In genomic region chr1:37995773-37996379, GRCh38 we compare ENCODE assay signal across 8 cellular contexts. TPM values are rescaled to one million over a fixed set of nuclear protein-coding genes. Genes with fewer than 3 reads are reported as not detected.
A peak's percentile ranks its signal among the peaks of the same experiment; 100 is the strongest.
DNase-seq lines count a peak whose midpoint lies in the region; ATAC-seq, FAIRE-seq and TF ChIP-seq lines count a peak whose summit lies in the region.

No MANE protein-coding gene starts in this region.

- H3K4me2 ChIP-seq in K562 (ENCODE audit: insufficient read depth, low read length) = no peak overlapping the region
- H3K4me2 ChIP-seq in smooth muscle cell = peak overlapping the region; percentile 82

- H3K9me3 ChIP-seq in CD4-positive, alpha-beta T cell (ENCODE audit: control insufficient read depth, low read length) = no peaks in the 10 kb centered on the region
- H3K9me3 ChIP-seq in K562 (replicated peaks; ENCODE audit: control insufficient read depth, insufficient read depth, low read depth, low read length) (no peaks in the 10 kb centered on the region), iPS-20b (ENCODE audit: insufficient read depth, low read depth, low read length) (no peaks in the 10 kb centered on the region), smooth muscle cell (replicated peaks; ENCODE audit: low read depth) (no peaks in the 10 kb centered on the region)

- ATAC-seq in CD4-positive, alpha-beta T cell (ENCODE audit: poor library complexity) = peak; percentile 47
- ATAC-seq in K562 (no peak), HG03354 (IDR thresholded peaks at IDR 0.05; ENCODE audit: poor library complexity, severe bottlenecking, unreplicated experiment) (no peak), HG02981 (IDR thresholded peaks at IDR 0.05; ENCODE audit: unreplicated experiment) (no peak)

- H2AFZ ChIP-seq in K562 (ENCODE audit: low read depth, low read length) (no peak overlapping the region), smooth muscle cell (ENCODE audit: low read depth) (no peak overlapping the region)

- H3K9me1 ChIP-seq in K562 (ENCODE audit: control insufficient read depth, insufficient read depth, low read length) = peaks cover 2% of the 10 kb centered on the region

- 0 out of 2 replicates have a peak, but pooled peaks cover 3% of the 10 kb centered on the region for H4K20me1 ChIP-seq in K562 (replicated peaks; ENCODE audit: control insufficient read depth, insufficient read depth, low read length)
- H4K20me1 ChIP-seq in smooth muscle cell (ENCODE audit: low read depth) = no peaks in the 10 kb centered on the region

- H3K4me1 Mint-ChIP-seq in CD4-positive, alpha-beta T cell (ENCODE audit: low read depth) = peaks cover 24% of the 10 kb centered on the region

- 95% methylated on average over 34 of the region's 46 CpGs for WGBS in K562 (ENCODE audit: insufficient coverage, low coverage, missing lambda C conversion rate)
- WGBS in smooth muscle cell (ENCODE audit: low lambda C conversion rate) = 28% methylated on average over 45 of the region's 46 CpGs

- H3K27ac Mint-ChIP-seq in CD4-positive, alpha-beta T cell = peak overlapping the region; percentile 73

- in situ Hi-C loops in K562 (cut with MboI) = no loop called here

- peaks cover 55% of the 10 kb centered on the region for H3F3A ChIP-seq in smooth muscle cell (ENCODE audit: low read depth)

- intact Hi-C loops in CD4-positive, alpha-beta T cell (cut with DNase I, micrococcal nuclease) = no loop called here
- intact Hi-C loops in K562 (cut with micrococcal nuclease) = no loop called here

- H3K4me3 ChIP-seq in K562 = no peak overlapping the region
- peak overlapping the region; percentile 73 for H3K4me3 ChIP-seq in iPS-20b (ENCODE audit: low read length)
- H3K4me3 ChIP-seq in smooth muscle cell = peak overlapping the region; percentile 44

- POLR2A ChIA-PET in CD4-positive, alpha-beta T cell (lab: Charles Lee) = no interaction called here
- POLR2A ChIA-PET in K562 (lab: Yijun Ruan, JAX) = interaction anchor here (7.5 kb wide), 1 partner anchor 6 kb away, joined by 65 read pairs; no protein-coding TSS in a partner anchor

- no peak for TF ChIP-seq CTCF in CD4-positive, alpha-beta T cell (IDR thresholded peaks at IDR 0.05)
- TF ChIP-seq CTCF in K562 (IDR thresholded peaks at IDR 0.05 in 2 of 3, conservative IDR thresholded peaks at IDR 0.05 in 1 of 3; ENCODE audit: insufficient read depth in 2 of 3, low read depth in 1 of 3, low read length in 3 of 3) = no peak
- TF ChIP-seq CTCF in smooth muscle cell (IDR thresholded peaks at IDR 0.05; ENCODE audit: borderline replicate concordance, insufficient read depth, poor library complexity, severe bottlenecking) = no peak

- H3K9ac ChIP-seq in K562 (ENCODE audit: insufficient read depth in 1 of 2, low read depth in 2 of 2, low read length in 2 of 2) (no peak overlapping the region), iPS-20b (ENCODE audit: low read depth, low read length) (peak overlapping the region; percentile 87; the same call in 1 of the 2 replicates), smooth muscle cell (ENCODE audit: low read depth) (peak overlapping the region; percentile 11)

- no peak for TF ChIP-seq RAD21 in K562 (CRISPR knock-in tag; conservative IDR thresholded peaks at IDR 0.05 in 1 of 2, IDR thresholded peaks at IDR 0.05 in 1 of 2)

- peaks cover 29 to 43% of the 10 kb centered on the region in 2 experiments for H3K4me1 ChIP-seq in K562 (replicated peaks in 1 of 2; ENCODE audit: control insufficient read depth in 2 of 2, insufficient read depth in 2 of 2, low read length in 2 of 2)
- H3K4me1 ChIP-seq in iPS-20b (ENCODE audit: insufficient read depth, low read length) = peaks cover 34% of the 10 kb centered on the region
- H3K4me1 ChIP-seq in smooth muscle cell (ENCODE audit: low read depth) = peaks cover 18% of the 10 kb centered on the region

- no peaks in the 10 kb centered on the region for H3K9me3 Mint-ChIP-seq in CD4-positive, alpha-beta T cell

- no peak for FAIRE-seq in K562 (lab: Jason Lieb, UNC)

- TF ChIP-seq EP300 in K562 (IDR thresholded peaks at IDR 0.05; ENCODE audit: low read length) = no peak

- CTCF ChIA-PET in CD4-positive, alpha-beta T cell (lab: Charles Lee) = no interaction called here
- CTCF ChIA-PET in K562 (lab: Yijun Ruan, JAX; ENCODE audit: low intra/inter-chr PET ratio) = interaction anchor here (0.6 kb wide), 2 partner anchors 135 to 519 kb away, joined by 3 to 5 read pairs; no protein-coding TSS in a partner anchor

- no peak for DNase-seq in CD4-positive, alpha-beta T cell
- DNase-seq in NCI-H1105 (lab: John Stamatoyannopoulos, UW) (peak; percentile 81), K562 (ENCODE audit: extremely low read depth in 1 of 4, low spot score in 3 of 4) (no peak), smooth muscle cell (lab: John Stamatoyannopoulos, UW; ENCODE audit: unreplicated experiment) (no peak), GDM1 (lab: John Stamatoyannopoulos, UW) (no peak)

- peak; percentile 56 for TF ChIP-seq POLR2A in K562 (conservative IDR thresholded peaks at IDR 0.05)

- H3K27ac ChIP-seq in CD4-positive, alpha-beta T cell (ENCODE audit: low read depth, low read length) = peak overlapping the region; percentile 21
- no peak overlapping the region for H3K27ac ChIP-seq in K562 (ENCODE audit: extremely low read depth, low read depth, low read length)
- peak overlapping the region; percentile 95 for H3K27ac ChIP-seq in iPS-20b (ENCODE audit: low read length)
- peak overlapping the region; percentile 99 for H3K27ac ChIP-seq in smooth muscle cell (ENCODE audit: low read depth)

- BruUV-seq in K562 (replicated peaks; lab: Mats Ljungman, UMichigan) = no TSS peak

- H3K79me2 ChIP-seq in K562 (ENCODE audit: control insufficient read depth, insufficient read depth, low read length) (peaks cover 38% of the 10 kb centered on the region), smooth muscle cell (ENCODE audit: low read depth) (peaks cover 19% of the 10 kb centered on the region)

- H3K36me3 ChIP-seq in K562 (ENCODE audit: control insufficient read depth, insufficient read depth, low read length) = peaks cover 58% of the 10 kb centered on the region
- H3K36me3 ChIP-seq in iPS-20b (ENCODE audit: insufficient read depth, low read depth, low read length) = peaks cover 23% of the 10 kb centered on the region
- no peaks in the 10 kb centered on the region for H3K36me3 ChIP-seq in smooth muscle cell (ENCODE audit: low read depth)

- H3K27me3 Mint-ChIP-seq in CD4-positive, alpha-beta T cell = no peaks in the 10 kb centered on the region

- H3K36me3 Mint-ChIP-seq in CD4-positive, alpha-beta T cell (ENCODE audit: low read depth) = no peaks in the 10 kb centered on the region

- H3K27me3 ChIP-seq in CD4-positive, alpha-beta T cell (ENCODE audit: control insufficient read depth, insufficient read depth, low read length) = no peaks in the 10 kb centered on the region
- H3K27me3 ChIP-seq in K562 (ENCODE audit: control insufficient read depth in 2 of 2, insufficient read depth in 2 of 2, low read length in 2 of 2) = no peaks in the 10 kb centered on the region
- H3K27me3 ChIP-seq in iPS-20b (ENCODE audit: insufficient read depth, low read length) = no peaks in the 10 kb centered on the region
- no peaks in the 10 kb centered on the region for H3K27me3 ChIP-seq in smooth muscle cell (ENCODE audit: low read depth)

- H3K4me3 Mint-ChIP-seq in CD4-positive, alpha-beta T cell = peak overlapping the region; percentile 70

RNA-seq across cellular contexts. Expression of gene SF3A3, which starts 6.1 kb away (rescaled TPM):
- 10 to 100 TPM; 40.5 to 42.5 TPM for total RNA-seq in CD4-positive, alpha-beta T cell
- 120 and 207 TPM in 2 replicates for total RNA-seq in K562 (2011; cell fraction: chromatin; rRNA removed; ENCODE audit: low replicate concordance)
- 64.9 and 65.3 TPM in 2 replicates for total RNA-seq in K562 (2011; cell fraction: nucleolus; rRNA removed)
- total RNA-seq in K562 (2011; cell fraction: nucleoplasm; rRNA removed) = 96.5 and 110 TPM in 2 replicates
- total RNA-seq in K562 (2014; rRNA removed) (237 and 305 TPM in 2 replicates), K562 (2014; rRNA removed; fragmentation: Illumina TruSeq; extraction: Trizol) (303 and 319 TPM in 2 replicates), K562 (2015; rRNA removed; fragmentation: Illumina TruSeq; extraction: Trizol) (348 and 384 TPM in 2 replicates), K562 (2021) (177 and 184 TPM in 2 replicates), smooth muscle cell (74.9 and 79.6 TPM in 2 replicates)
- polyA plus RNA-seq in K562 (2011; rRNA removed) (131 and 193 TPM in 2 replicates), K562 (2014; fragmentation: Illumina TruSeq; extraction: Trizol) (305 and 350 TPM in 2 replicates), K562 (2014; fragmentation: Nextera tagmentation; extraction: Ambion mirVana) (100 to 1,000 TPM; 197 to 467 TPM), K562 (2014; rRNA removed) (237 and 245 TPM in 2 replicates), smooth muscle cell (50.8 and 54.0 TPM in 2 replicates)
- 44.6 and 75.3 TPM in 2 replicates for polyA plus RNA-seq in K562 (2011; cell fraction: cytosol; rRNA removed)
- polyA plus RNA-seq in K562 (2011; cell fraction: nucleus; rRNA removed) = 44.8 and 71.7 TPM in 2 replicates
- 105 and 258 TPM in 2 replicates for polyA plus RNA-seq in K562 (2012)
- 201 and 210 TPM in 2 replicates for polyA minus RNA-seq in K562 (2011; rRNA and poly(A)+ RNA removed)
- 101 and 121 TPM in 2 replicates for polyA minus RNA-seq in K562 (2011; cell fraction: cytosol; rRNA and poly(A)+ RNA removed)
- 39.4 and 86.4 TPM in 2 replicates for polyA minus RNA-seq in K562 (2011; cell fraction: nucleus; rRNA and poly(A)+ RNA removed)

RNA-seq across cellular contexts. Expression of gene FHL3, which starts 9.4 kb away (rescaled TPM):
- total RNA-seq in CD4-positive, alpha-beta T cell = 1 to 10 TPM; 3.4 to 3.7 TPM
- total RNA-seq in K562 (2011; cell fraction: chromatin; rRNA removed; ENCODE audit: low replicate concordance) = 89.8 and 202 TPM in 2 replicates
- 99.7 and 116 TPM in 2 replicates for total RNA-seq in K562 (2011; cell fraction: nucleolus; rRNA removed)
- total RNA-seq in K562 (2011; cell fraction: nucleoplasm; rRNA removed) = 98.0 and 139 TPM in 2 replicates
- total RNA-seq in K562 (2014; rRNA removed) = 55.7 and 80.3 TPM in 2 replicates
- total RNA-seq in K562 (2014; rRNA removed; fragmentation: Illumina TruSeq; extraction: Trizol) = 22.6 and 27.7 TPM in 2 replicates
- total RNA-seq in K562 (2015; rRNA removed; fragmentation: Illumina TruSeq; extraction: Trizol) = 34.1 and 35.1 TPM in 2 replicates
- 123 and 144 TPM in 2 replicates for total RNA-seq in K562 (2021)
- 14.8 and 18.9 TPM in 2 replicates for polyA plus RNA-seq in K562 (2011; rRNA removed)
- 31.0 and 53.9 TPM in 2 replicates for polyA plus RNA-seq in K562 (2011; cell fraction: cytosol; rRNA removed)
- polyA plus RNA-seq in K562 (2011; cell fraction: nucleus; rRNA removed) = 58.4 and 84.8 TPM in 2 replicates
- 76.0 and 140 TPM in 2 replicates for polyA plus RNA-seq in K562 (2012)
- 117 and 145 TPM in 2 replicates for polyA plus RNA-seq in K562 (2014; fragmentation: Illumina TruSeq; extraction: Trizol)
- polyA plus RNA-seq in K562 (2014; fragmentation: Nextera tagmentation; extraction: Ambion mirVana) = 1 to 10 TPM; 6.1 to 8.0 TPM
- 56.7 and 61.4 TPM in 2 replicates for polyA plus RNA-seq in K562 (2014; rRNA removed)
- polyA minus RNA-seq in K562 (2011; rRNA and poly(A)+ RNA removed) = 26.4 and 29.9 TPM in 2 replicates
- polyA minus RNA-seq in K562 (2011; cell fraction: cytosol; rRNA and poly(A)+ RNA removed) = 46.4 and 60.9 TPM in 2 replicates
- 41.9 and 46.1 TPM in 2 replicates for polyA minus RNA-seq in K562 (2011; cell fraction: nucleus; rRNA and poly(A)+ RNA removed)
- 29.5 and 32.0 TPM in 2 replicates for total RNA-seq in smooth muscle cell
- 67.1 and 70.2 TPM in 2 replicates for polyA plus RNA-seq in smooth muscle cell

RNA-seq across cellular contexts. Expression of gene UTP11, which starts 16.7 kb away (rescaled TPM):
- 1 to 10 TPM; 8.7 to 9.4 TPM for total RNA-seq in CD4-positive, alpha-beta T cell
- total RNA-seq in K562 (2011; cell fraction: chromatin; rRNA removed; ENCODE audit: low replicate concordance) = 67.0 and 115 TPM in 2 replicates
- 37.6 and 49.2 TPM in 2 replicates for total RNA-seq in K562 (2011; cell fraction: nucleolus; rRNA removed)
- total RNA-seq in K562 (2011; cell fraction: nucleoplasm; rRNA removed) = 97.2 and 146 TPM in 2 replicates
- total RNA-seq in K562 (2014; rRNA removed) = 125 and 137 TPM in 2 replicates
- 215 and 251 TPM in 2 replicates for total RNA-seq in K562 (2014; rRNA removed; fragmentation: Illumina TruSeq; extraction: Trizol)
- total RNA-seq in K562 (2015; rRNA removed; fragmentation: Illumina TruSeq; extraction: Trizol) = 214 and 221 TPM in 2 replicates
- 124 and 129 TPM in 2 replicates for total RNA-seq in K562 (2021)
- 67.6 and 91.1 TPM in 2 replicates for polyA plus RNA-seq in K562 (2011; rRNA removed)
- polyA plus RNA-seq in K562 (2011; cell fraction: cytosol; rRNA removed) = 22.4 and 42.7 TPM in 2 replicates
- 18.0 and 28.1 TPM in 2 replicates for polyA plus RNA-seq in K562 (2011; cell fraction: nucleus; rRNA removed)
- polyA plus RNA-seq in K562 (2012) = 76.5 and 96.7 TPM in 2 replicates
- polyA plus RNA-seq in K562 (2014; fragmentation: Illumina TruSeq; extraction: Trizol) = 329 and 378 TPM in 2 replicates
- 100 to 1,000 TPM; 269 to 303 TPM for polyA plus RNA-seq in K562 (2014; fragmentation: Nextera tagmentation; extraction: Ambion mirVana)
- polyA plus RNA-seq in K562 (2014; rRNA removed) = 167 and 253 TPM in 2 replicates
- 46.0 and 51.0 TPM in 2 replicates for polyA minus RNA-seq in K562 (2011; rRNA and poly(A)+ RNA removed)
- 25.8 and 26.4 TPM in 2 replicates for polyA minus RNA-seq in K562 (2011; cell fraction: cytosol; rRNA and poly(A)+ RNA removed)
- 17.6 and 38.0 TPM in 2 replicates for polyA minus RNA-seq in K562 (2011; cell fraction: nucleus; rRNA and poly(A)+ RNA removed)
- total RNA-seq in smooth muscle cell = 72.4 and 73.5 TPM in 2 replicates
- 43.7 and 44.4 TPM in 2 replicates for polyA plus RNA-seq in smooth muscle cell

RNA-seq across cellular contexts. Expression of gene INPP5B, which starts 49.0 kb away (rescaled TPM):
- total RNA-seq in CD4-positive, alpha-beta T cell = 10 to 100 TPM; 11.7 to 12.7 TPM
- total RNA-seq in K562 (2011; cell fraction: chromatin; rRNA removed; ENCODE audit: low replicate concordance) = 143 and 150 TPM in 2 replicates
- 71.7 and 79.2 TPM in 2 replicates for total RNA-seq in K562 (2011; cell fraction: nucleolus; rRNA removed)
- 90.1 and 108 TPM in 2 replicates for total RNA-seq in K562 (2011; cell fraction: nucleoplasm; rRNA removed)
- total RNA-seq in K562 (2014; rRNA removed) = 25.2 and 33.7 TPM in 2 replicates
- total RNA-seq in K562 (2014; rRNA removed; fragmentation: Illumina TruSeq; extraction: Trizol) = 26.3 and 27.9 TPM in 2 replicates
- 22.2 and 23.6 TPM in 2 replicates for total RNA-seq in K562 (2015; rRNA removed; fragmentation: Illumina TruSeq; extraction: Trizol)
- total RNA-seq in K562 (2021) = 27.8 and 28.7 TPM in 2 replicates
- polyA plus RNA-seq in K562 (2011; rRNA removed) = 20.9 and 27.8 TPM in 2 replicates
- 13.6 and 20.1 TPM in 2 replicates for polyA plus RNA-seq in K562 (2011; cell fraction: cytosol; rRNA removed)
- 33.3 and 37.6 TPM in 2 replicates for polyA plus RNA-seq in K562 (2011; cell fraction: nucleus; rRNA removed)
- polyA plus RNA-seq in K562 (2012) = 10.8 and 18.4 TPM in 2 replicates
- 19.7 and 19.8 TPM in 2 replicates for polyA plus RNA-seq in K562 (2014; fragmentation: Illumina TruSeq; extraction: Trizol)
- 10 to 100 TPM; 14.1 to 16.5 TPM for polyA plus RNA-seq in K562 (2014; fragmentation: Nextera tagmentation; extraction: Ambion mirVana)
- polyA plus RNA-seq in K562 (2014; rRNA removed) = 18.5 and 20.9 TPM in 2 replicates
- 43.4 and 44.7 TPM in 2 replicates for polyA minus RNA-seq in K562 (2011; rRNA and poly(A)+ RNA removed)
- 23.4 and 25.6 TPM in 2 replicates for polyA minus RNA-seq in K562 (2011; cell fraction: cytosol; rRNA and poly(A)+ RNA removed)
- polyA minus RNA-seq in K562 (2011; cell fraction: nucleus; rRNA and poly(A)+ RNA removed) = 26.3 and 44.0 TPM in 2 replicates
- total RNA-seq in smooth muscle cell = 11.0 and 12.0 TPM in 2 replicates
- polyA plus RNA-seq in smooth muscle cell = 5.8 and 6.7 TPM in 2 replicates

RNA-seq across cellular contexts. Expression of gene POU3F1, which starts 50.7 kb away (rescaled TPM):
- total RNA-seq in CD4-positive, alpha-beta T cell = under 1 TPM; 0.22 to 0.27 TPM
- total RNA-seq in K562 (2011; cell fraction: chromatin; rRNA removed; ENCODE audit: low replicate concordance) = not detected in 2 replicates
- total RNA-seq in K562 (2011; cell fraction: nucleolus; rRNA removed) = 0.13 TPM in 1 of 2 replicates, not detected in the other
- not detected in 2 replicates for total RNA-seq in K562 (2011; cell fraction: nucleoplasm; rRNA removed)
- total RNA-seq in K562 (2014; rRNA removed) = 0.08 and 0.09 TPM in 2 replicates
- not detected in 2 replicates for total RNA-seq in K562 (2014; rRNA removed; fragmentation: Illumina TruSeq; extraction: Trizol)
- not detected in 2 replicates for total RNA-seq in K562 (2015; rRNA removed; fragmentation: Illumina TruSeq; extraction: Trizol)
- not detected in 2 replicates for total RNA-seq in K562 (2021)
- 0.05 TPM in 1 of 2 replicates, not detected in the other for polyA plus RNA-seq in K562 (2011; rRNA removed)
- polyA plus RNA-seq in K562 (2011; cell fraction: cytosol; rRNA removed) = not detected in 2 replicates
- polyA plus RNA-seq in K562 (2011; cell fraction: nucleus; rRNA removed) = 0.06 and 0.15 TPM in 2 replicates
- not detected in 2 replicates for polyA plus RNA-seq in K562 (2012)
- polyA plus RNA-seq in K562 (2014; fragmentation: Illumina TruSeq; extraction: Trizol) = not detected in 2 replicates
- not detected for polyA plus RNA-seq in K562 (2014; fragmentation: Nextera tagmentation; extraction: Ambion mirVana)
- polyA plus RNA-seq in K562 (2014; rRNA removed) = not detected in 2 replicates
- not detected in 2 replicates for polyA minus RNA-seq in K562 (2011; rRNA and poly(A)+ RNA removed)
- polyA minus RNA-seq in K562 (2011; cell fraction: cytosol; rRNA and poly(A)+ RNA removed) = not detected in 2 replicates
- 0.13 and 0.33 TPM in 2 replicates for polyA minus RNA-seq in K562 (2011; cell fraction: nucleus; rRNA and poly(A)+ RNA removed)
- total RNA-seq in smooth muscle cell = not detected in 2 replicates
- polyA plus RNA-seq in smooth muscle cell = 0.55 and 1.4 TPM in 2 replicates

Comparison
In these comparisons a context has a peak if more than half of its experiments do, and no peak if none do; other contexts are left out.
1. H3K9ac ChIP-seq: peak in iPS-20b (single experiment) and smooth muscle cell (single experiment); none in K562 (0 of 2).